29 cellular contexts compared by ENCODE assay signal in genomic region chr12:52313461-52313860, GRCh38. TPM values are rescaled to one million over a fixed set of nuclear protein-coding genes. Genes with fewer than 3 reads are reported as not detected.
"Had no signal": no experiment of that assay in that cellular context is flagged by ENCODE, and none has a peak within 500 bp of the region (broad histone marks: within the 10 kb centered on the region; RNA-seq: fewer than 3 reads in every experiment).

No MANE protein-coding gene starts in this region.

- H3K27ac ChIP-seq: adrenal gland, body of pancreas, breast epithelium, SJSA1 had no signal

- H3K36me3 Mint-ChIP-seq: activated CD4-positive, alpha-beta memory T cell treated with anti-CD3 and anti-CD28 coated beads for 36 hours; activated naive CD4-positive, alpha-beta T cell treated with anti-CD3 and anti-CD28 coated beads, Interleukin-2, amount 50 U/mL, for 24 hours had no signal

- H3K27me3 ChIP-seq: body of pancreas, breast epithelium, SJSA1 had no signal

- H3K36me3 ChIP-seq: adrenal gland, breast epithelium, SJSA1 had no signal

- H3K4me3 ChIP-seq: adrenal gland, body of pancreas, breast epithelium, SJSA1 had no signal

- H3K4me2 ChIP-seq: SK-N-SH had no signal

- H3K9me3 ChIP-seq: adrenal gland, body of pancreas, breast epithelium, SJSA1, SK-N-SH had no signal

- ATAC-seq: body of pancreas, Panc1 had no signal

- H3K9ac ChIP-seq: SK-N-SH had no signal

- H3K4me1 ChIP-seq: adrenal gland, breast epithelium had no signal

- H3K9me3 Mint-ChIP-seq: activated CD4-positive, alpha-beta memory T cell treated with anti-CD3 and anti-CD28 coated beads for 36 hours; activated naive CD4-positive, alpha-beta T cell treated with anti-CD3 and anti-CD28 coated beads, Interleukin-2, amount 50 U/mL, for 24 hours; T-helper 1 cell treated with Interleukin-12 subunit alpha and Interleukin-12 subunit beta and Interleukin-4 antibody, amounts not matched to agents 30 μg/mL and 1 μg/mL, for 36 hours; T-helper 2 cell treated with Interferon-gamma antibody and Interleukin-4, amounts not matched to agents 5 μg/mL and 100 μg/mL, for 36 hours had no signal

- H3K4me3 Mint-ChIP-seq: activated CD4-positive, alpha-beta memory T cell treated with anti-CD3 and anti-CD28 coated beads for 36 hours; activated naive CD4-positive, alpha-beta T cell treated with anti-CD3 and anti-CD28 coated beads, Interleukin-2, amount 50 U/mL, for 24 hours; T-helper 1 cell treated with Interleukin-12 subunit alpha and Interleukin-12 subunit beta and Interleukin-4 antibody, amounts not matched to agents 30 μg/mL and 1 μg/mL, for 36 hours; T-helper 2 cell treated with Interferon-gamma antibody and Interleukin-4, amounts not matched to agents 5 μg/mL and 100 μg/mL, for 36 hours had no signal

- H3K27ac Mint-ChIP-seq: activated CD4-positive, alpha-beta memory T cell treated with anti-CD3 and anti-CD28 coated beads for 36 hours; T-helper 1 cell treated with Interleukin-12 subunit alpha and Interleukin-12 subunit beta and Interleukin-4 antibody, amounts not matched to agents 30 μg/mL and 1 μg/mL, for 36 hours; T-helper 2 cell treated with Interferon-gamma antibody and Interleukin-4, amounts not matched to agents 5 μg/mL and 100 μg/mL, for 36 hours had no signal

- DNase-seq: activated CD4-positive, alpha-beta memory T cell treated with anti-CD3 and anti-CD28 coated beads for 36 hours; activated CD4-positive, alpha-beta T cell treated with anti-CD3 and anti-CD28 coated beads, Interleukin-2, amount 50 U/mL, for 1 hour; activated effector memory CD4-positive, alpha-beta T cell treated with anti-CD3 and anti-CD28 coated beads, Interleukin-2, amount 50 U/mL, for 16 hours; activated naive CD4-positive, alpha-beta T cell; activated T-cell treated with anti-CD3 and anti-CD28 coated beads, Interleukin-2, amount 50 U/mL, for 48 hours; body of pancreas; NCI-H1105; NCI-H1417 treated with DMSO at 0.1 percent for 48 hours; NCI-H187 treated with DMSO at 0.1 percent for 48 hours; NCI-H2081; NCI-H2171 treated with DMSO at 0.1 percent for 48 hours; NCI-H2227 treated with DMSO at 0.1 percent for 48 hours; NCI-H446; NCI-H510A treated with DMSO at 0.1 percent for 48 hours; NCI-H526 treated with DMSO at 0.1 percent for 48 hours; NCI-H774; SHP77 treated with DMSO at 0.1 percent for 48 hours; SK-N-SH had no signal

RNA-seq across cellular contexts. Expression of gene KRT83, which starts 7.7 kb away (rescaled TPM):
- total RNA-seq: activated CD4-positive, alpha-beta memory T cell treated with anti-CD3 and anti-CD28 coated beads for 36 hours; adrenal gland; astrocyte; body of pancreas; cardiac septum; RPMI7951; SJSA1 had no signal
- polyA plus RNA-seq: adrenal gland had no signal

RNA-seq across cellular contexts. Expression of gene KRT81, which starts 22.1 kb away (rescaled TPM):
- total RNA-seq: activated CD4-positive, alpha-beta memory T cell treated with anti-CD3 and anti-CD28 coated beads for 36 hours; body of pancreas; cardiac septum had no signal
- polyA plus RNA-seq: adrenal gland had no signal

RNA-seq across cellular contexts. Expression of gene KRT86, which starts 39.0 kb away (rescaled TPM):
- total RNA-seq: cardiac septum had no signal

RNA-seq across cellular contexts. Expression of gene KRT85, which starts 53.8 kb away (rescaled TPM):
- total RNA-seq: activated CD4-positive, alpha-beta memory T cell treated with anti-CD3 and anti-CD28 coated beads for 36 hours; adrenal gland; astrocyte; body of pancreas; breast epithelium; cardiac septum; M059J; RPMI7951; SJSA1 had no signal
- polyA plus RNA-seq: adrenal gland, SK-N-SH had no signal
